8 cellular contexts compared by ENCODE assay signal in genomic region chr1:212916395-212917133, GRCh38. TPM values are rescaled to one million over a fixed set of nuclear protein-coding genes. Genes with fewer than 3 reads are reported as not detected.
DNase-seq lines count a peak whose midpoint lies in the region; ATAC-seq, FAIRE-seq and TF ChIP-seq lines count a peak whose summit lies in the region.

No MANE protein-coding gene starts in this region.

- H3K4me3 ChIP-seq in lower leg skin (ENCODE audit: low read depth, poor library complexity, severe bottlenecking) = no peak overlapping the region

- H3K9me3 Mint-ChIP-seq in endothelial cell (ENCODE audit: unreplicated experiment) = no peaks in the 10 kb centered on the region

- TF ChIP-seq CTCF in endothelial cell (IDR thresholded peaks at IDR 0.05; ENCODE audit: unreplicated experiment) = no peak
- no peak for TF ChIP-seq CTCF in lower leg skin (IDR thresholded peaks at IDR 0.05)

- no peak overlapping the region for H3K4me3 Mint-ChIP-seq in endothelial cell (ENCODE audit: unreplicated experiment)

- WGBS in lower leg skin, 2 donors = 21 to 32% methylated on average over 19 to 26 of the region's 26 CpGs

- FAIRE-seq in HTR-8/SVneo (lab: Jason Lieb, UNC) = no peak

- no peaks in the 10 kb centered on the region for H3K36me3 Mint-ChIP-seq in endothelial cell (ENCODE audit: low read depth, unreplicated experiment)

- DNase-seq in DMS 273 (lab: John Stamatoyannopoulos, UW; ENCODE audit: unreplicated experiment) (peak; percentile 86), M059J (ENCODE audit: low read depth) (peak; percentile 35), endothelial cell (ENCODE audit: low spot score) (peak; percentile 32), myocyte (ENCODE audit: low read depth) (peak; percentile 95), lower leg skin (ENCODE audit: low spot score in 2 of 2) (no peak), DMS114 treated with DMSO at 0.1 percent for 48 hours (lab: John Stamatoyannopoulos, UW; ENCODE audit: unreplicated experiment) (no peak), HTR-8/SVneo (ENCODE audit: insufficient read length, low spot score) (no peak)

- intact Hi-C loops in lower leg skin (cut with DNase I; ENCODE audit: low total_unique reads) = no loop called here

- peaks cover 11% of the 10 kb centered on the region for H3K27me3 Mint-ChIP-seq in endothelial cell (ENCODE audit: unreplicated experiment)

- H3K4me1 Mint-ChIP-seq in endothelial cell (ENCODE audit: unreplicated experiment) = peaks cover 23% of the 10 kb centered on the region

- no peak for ATAC-seq in GM19455 (IDR thresholded peaks at IDR 0.05; ENCODE audit: unreplicated experiment)

- TF ChIP-seq POLR2A in lower leg skin (IDR thresholded peaks at IDR 0.05) = no peak

- H3K27ac Mint-ChIP-seq in endothelial cell (ENCODE audit: unreplicated experiment) = peak overlapping the region; percentile 75

RNA-seq across cellular contexts. Expression of gene VASH2, which starts 33.8 kb away (rescaled TPM):
- 0.44 and 0.79 TPM in 2 replicates for total RNA-seq in M059J (2014; rRNA removed; shearing (Covaris generic))
- total RNA-seq in endothelial cell (ENCODE audit: unreplicated experiment) = 8.3 TPM
- total RNA-seq in myocyte = 75.0 and 113 TPM in 2 replicates
- polyA plus RNA-seq in myocyte (2012) = 57.7 TPM
- under 1 TPM in 2 of 4 donors, not detected in 2; 0.37 to 0.71 TPM for total RNA-seq in lower leg skin

RNA-seq across cellular contexts. Expression of gene FLVCR1, which starts 58.5 kb away (rescaled TPM):
- 4.2 and 8.1 TPM in 2 replicates for total RNA-seq in M059J (2014; rRNA removed; shearing (Covaris generic))
- total RNA-seq in endothelial cell (ENCODE audit: unreplicated experiment) (18.4 TPM), myocyte (3.0 TPM in 2 replicates), lower leg skin (1 to 10 TPM; 1.9 to 9.1 (median 2.8) TPM)
- 3.4 TPM for polyA plus RNA-seq in myocyte (2012)

Comparison
In these comparisons a context has a peak if more than half of its experiments do, and no peak if none do; other contexts are left out.
1. DNase-seq: peak in DMS 273 (single experiment), M059J (single experiment), endothelial cell (single experiment) and myocyte (single experiment); none in lower leg skin (0 of 2), DMS114 treated with DMSO at 0.1 percent for 48 hours (single experiment) and HTR-8/SVneo (single experiment).